ENCODE assay signal across 8 cellular contexts in genomic region chr10:19488592-19489280, GRCh38.
DNase-seq lines count a peak whose midpoint lies in the region; ATAC-seq and TF ChIP-seq lines count a peak whose summit lies in the region.

No MANE protein-coding gene starts in this region.

- H3K4me3 ChIP-seq in MG63 (peak overlapping the region; percentile 26), dorsolateral prefrontal cortex (peak overlapping the region in 41 of 59 donors; percentile 5 to 53 (median 31)), spleen (peak overlapping the region in 2 of 8 donors; percentile 23 to 30)

- H3K27me3 ChIP-seq in MG63 = no peaks in the 10 kb centered on the region
- H3K27me3 ChIP-seq in dorsolateral prefrontal cortex = peaks cover 0 to 2% (median 0%) of the 10 kb centered on the region in 45 donors
- no peaks in the 10 kb centered on the region for H3K27me3 ChIP-seq in spleen (replicated peaks in 1 of 7)

- H3K27ac ChIP-seq in dorsolateral prefrontal cortex (no peak overlapping the region), spleen (no peak overlapping the region)

- H3K9me3 ChIP-seq in MG63 (no peaks in the 10 kb centered on the region), spleen (peaks cover 0 to under 1% (median 0%) of the 10 kb centered on the region in 8 donors)

- H3K36me3 ChIP-seq in MG63 (no peaks in the 10 kb centered on the region), spleen (no peaks in the 10 kb centered on the region)

- 19 to 55% (median 43%) methylated on average over 23 of the region's 23 CpGs for WGBS in spleen, 5 donors

- TF ChIP-seq POLR2A in spleen (IDR thresholded peaks at IDR 0.05) = no peak

- TF ChIP-seq CTCF in dorsolateral prefrontal cortex (IDR thresholded peaks at IDR 0.05 in 54 of 56, conservative IDR thresholded peaks at IDR 0.05 in 2 of 56; ENCODE audit: low read depth in 1 of 56, partially characterized antibody in 56 of 56) (peak in 10 of 56 donors; percentile 9 to 51 (median 18)), spleen (IDR thresholded peaks at IDR 0.05 in 8 of 11, conservative IDR thresholded peaks at IDR 0.05 in 3 of 11) (peak in 1 of 11 experiments; percentile 9)

- H3K4me1 ChIP-seq in spleen = no peaks in the 10 kb centered on the region

- ATAC-seq in left lobe of liver = peak; percentile 19
- ATAC-seq in HG02938 (IDR thresholded peaks at IDR 0.05; ENCODE audit: unreplicated experiment) = no peak
- no peak for ATAC-seq in GM19035 (IDR thresholded peaks at IDR 0.05; ENCODE audit: unreplicated experiment)
- ATAC-seq in HG02852 (IDR thresholded peaks at IDR 0.05; ENCODE audit: unreplicated experiment) = no peak

- peak; percentile 41 for DNase-seq in MG63
- peak in 4 of 10 donors; percentile 9 to 38 (median 34) for DNase-seq in dorsolateral prefrontal cortex
- DNase-seq in left lobe of liver (ENCODE audit: low spot score) = no peak
- peak; percentile 71 for DNase-seq in spleen
- no peak for DNase-seq in NCI-H226

- intact Hi-C loops in dorsolateral prefrontal cortex (cut with DNase I) = no loop called here
- intact Hi-C loops in spleen (cut with DNase I; ENCODE audit: low total_unique reads) = no loop called here

Comparison
In these comparisons a context has a peak if more than half of its experiments do, and no peak if none do; other contexts are left out.
1. DNase-seq: peak in MG63 (single experiment) and spleen (single experiment); none in left lobe of liver (single experiment) and NCI-H226 (single experiment).